1 cellular context compared by ENCODE assay signal in the genomic region with DNA sequence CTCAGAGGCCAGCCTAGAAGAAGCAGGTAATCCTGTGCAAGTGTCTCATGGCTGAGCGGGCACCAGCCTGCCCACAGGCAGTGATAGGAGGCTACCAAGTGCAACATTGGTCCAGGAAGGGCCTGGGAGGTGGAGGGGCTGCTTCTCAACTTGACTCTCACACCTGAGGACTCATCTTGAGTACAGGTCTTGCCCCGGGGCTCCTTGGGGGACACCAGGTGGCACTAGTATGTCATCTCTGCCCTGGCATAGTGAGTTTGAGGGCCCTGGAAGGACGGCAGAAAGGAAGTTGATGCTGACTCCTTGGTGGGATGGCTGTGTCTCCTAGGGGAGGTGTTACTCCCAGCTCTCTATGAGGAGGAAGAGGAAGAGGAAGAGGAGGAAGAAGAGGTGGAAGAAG.
TF ChIP-seq lines count a peak whose summit lies in the region.

No MANE protein-coding gene starts in this region.

TF ChIP-seq in K562, 482 proteins besides CTCF, POLR2A, EP300 and RAD21:
- TF ChIP-seq ZNF263 (CRISPR knock-in tag; IDR thresholded peaks at IDR 0.05; ENCODE audit: borderline replicate concordance): no peak
- peak; percentile 16; the same call in 1 of the 2 replicates for TF ChIP-seq RBFOX2 (IDR thresholded peaks at IDR 0.05; ENCODE audit: low read depth, low read length)
